Comparison of ENCODE assay signal across 19 cellular contexts in genomic region chr12:11321980-11322379, GRCh38.
"Had no signal": no experiment of that assay in that cellular context is flagged by ENCODE, and none has a peak within 500 bp of the region (broad histone marks: within the 10 kb centered on the region; RNA-seq: fewer than 3 reads in every experiment).

No MANE protein-coding gene starts in this region.

- ATAC-seq: activated CD8-positive, alpha-beta memory T cell treated with anti-CD3 and anti-CD28 coated beads, Interleukin-2, amount 10 ng/mL, durations not matched to agents 7 days and 5 days; activated T-helper 17 cell treated with anti-CD3 and anti-CD28 coated beads, Interleukin-2, amount 50 U/mL, for 72 hours; foreskin keratinocyte; left ventricle myocardium superior; stimulated activated naive CD8-positive, alpha-beta T cell treated with anti-CD3 and anti-CD28 coated beads, Interleukin-15, amount 100 ng/mL, for 72 hours; WTC11 had no signal

- DNase-seq: activated CD4-positive, alpha-beta memory T cell treated with anti-CD3 and anti-CD28 coated beads, Interleukin-2, amount 10 ng/mL, durations not matched to agents 7 days and 5 days; activated CD4-positive, alpha-beta T cell treated with anti-CD3 and anti-CD28 coated beads for 4 hours; activated CD8-positive, alpha-beta memory T cell treated with anti-CD3 and anti-CD28 coated beads, Interleukin-2, amount 10 ng/mL, durations not matched to agents 7 days and 5 days; activated naive CD4-positive, alpha-beta T cell; activated naive CD8-positive, alpha-beta T cell treated with anti-CD3 and anti-CD28 coated beads for 36 hours; activated T-cell treated with anti-CD3 and anti-CD28 coated beads, Interleukin-2, amount 50 U/mL, for 1 hour; amygdala; caudate nucleus; dorsolateral prefrontal cortex; endodermal cell; foreskin keratinocyte; left ventricle myocardium superior; naive B cell; stimulated activated CD4-positive, alpha-beta T cell treated with anti-CD3 and anti-CD28 coated beads, Interleukin-2, amount 100 ng/mL, for 48 hours; stimulated activated naive CD8-positive, alpha-beta T cell treated with anti-CD3 and anti-CD28 coated beads, Interleukin-15, amount 100 ng/mL, for 72 hours; trophoblast cell had no signal

- FAIRE-seq: colon had no signal
